Comparison of ENCODE assay signal across 8 cellular contexts in the genomic region with DNA sequence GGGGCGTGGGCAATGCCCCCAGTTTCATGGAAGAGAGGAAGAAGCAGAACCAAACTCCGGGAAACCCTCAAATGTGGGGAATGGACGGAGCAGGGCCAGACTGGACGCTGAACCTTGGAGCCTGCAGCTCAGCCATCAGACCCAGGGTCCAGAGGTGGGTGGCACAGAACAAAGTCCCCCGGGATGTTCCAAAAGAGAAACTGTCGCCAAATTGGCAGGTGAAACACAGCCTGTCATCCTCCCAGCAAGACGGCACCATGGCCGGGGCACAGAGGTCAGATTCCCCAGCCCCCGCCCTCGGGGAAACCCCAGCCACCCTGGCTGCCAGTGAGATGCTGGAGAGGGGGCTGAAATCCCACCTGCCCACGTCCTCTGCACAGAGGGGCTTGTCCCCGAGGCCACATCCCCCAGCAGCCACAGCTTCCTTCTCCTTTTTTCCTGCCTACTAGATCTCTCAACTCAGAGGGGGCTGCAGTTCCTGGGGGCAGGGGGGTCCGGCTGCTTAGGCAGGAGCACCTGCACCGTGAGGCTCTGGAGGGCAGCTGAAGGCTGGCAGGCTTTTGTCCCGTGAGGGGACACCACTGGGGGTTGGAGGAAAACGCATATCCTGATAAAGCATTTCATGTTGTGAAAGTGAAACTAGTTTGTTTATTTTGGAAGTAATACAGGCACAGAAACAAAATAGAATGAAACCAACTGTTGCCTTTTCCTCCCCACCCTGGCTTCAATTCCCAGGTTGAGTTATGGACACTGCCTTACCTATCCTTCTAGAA. TPM values are rescaled to one million over a fixed set of nuclear protein-coding genes. Genes with fewer than 3 reads are reported as not detected.
A peak's percentile ranks its signal among the peaks of the same experiment; 100 is the strongest.
DNase-seq lines count a peak whose midpoint lies in the region; ATAC-seq and TF ChIP-seq lines count a peak whose summit lies in the region.

No MANE protein-coding gene starts in this region.

- H3K4me1 ChIP-seq in CD8-positive, alpha-beta T cell (ENCODE audit: insufficient read depth, low read length): peaks cover 25% of the 10 kb centered on the region
- peaks cover 23 to 28% of the 10 kb centered on the region in 2 donors for H3K4me1 ChIP-seq in neuronal stem cell (ENCODE audit: control insufficient read depth in 2 of 2, insufficient read depth in 1 of 2, low read depth in 1 of 2, low read length in 2 of 2)

- no peak overlapping the region for H2BK15ac ChIP-seq in neuronal stem cell (ENCODE audit: low read length)

- no peak overlapping the region for H3K4ac ChIP-seq in neuronal stem cell (ENCODE audit: low read length)

- peak; percentile 39 for ATAC-seq in CD8-positive, alpha-beta T cell
- ATAC-seq in HG02642 (IDR thresholded peaks at IDR 0.05; ENCODE audit: poor library complexity, unreplicated experiment): no peak

- H3K18ac ChIP-seq in neuronal stem cell (ENCODE audit: low read length): peak overlapping the region; percentile 64

- TF ChIP-seq CTCF in CD8-positive, alpha-beta T cell (IDR thresholded peaks at IDR 0.05): no peak

- H3K4me2 ChIP-seq in neuronal stem cell (ENCODE audit: insufficient read depth, low read length, poor library complexity, severe bottlenecking): no peak overlapping the region

- POLR2A ChIA-PET in CD8-positive, alpha-beta T cell (lab: Charles Lee): interaction anchor here (1.0 to 1.2 kb wide), 2 partner anchors 34 to 134 kb away, joined by 3 to 4 read pairs; no protein-coding TSS in a partner anchor

- no peaks in the 10 kb centered on the region for H3K27me3 ChIP-seq in CD8-positive, alpha-beta T cell (ENCODE audit: insufficient read depth, low read length)
- peaks cover 16 to 68% (median 45%) of the 10 kb centered on the region in 3 experiments for H3K27me3 ChIP-seq in neuronal stem cell (ENCODE audit: control insufficient read depth in 3 of 3, insufficient read depth in 3 of 3, low read depth in 1 of 3, low read length in 3 of 3)

- no CpG with 5 or more reads among the region's 16 CpGs for WGBS in neuronal stem cell (ENCODE audit: extremely low coverage in 2 of 2, insufficient read length in 2 of 2, insufficient replicate concordance in 1 of 2), 2 donors

- no peak overlapping the region for H2AFZ ChIP-seq in neuronal stem cell (ENCODE audit: low read length)

- H3K9me3 Mint-ChIP-seq in CD8-positive, alpha-beta T cell: no peaks in the 10 kb centered on the region
- no peaks in the 10 kb centered on the region for H3K9me3 Mint-ChIP-seq in dendritic cell treated with granulocyte-macrophage colony-stimulating factor and Interleukin-4, amounts not matched to agents 40 ng/mL and 50 ng/mL, for 4 days

- H3K14ac ChIP-seq in neuronal stem cell (ENCODE audit: low read length): no peak overlapping the region

- CTCF ChIA-PET in CD8-positive, alpha-beta T cell (lab: Charles Lee): interaction anchor here (1.0 to 2.0 kb wide), 4 partner anchors 16 to 99 kb away, joined by 3 to 5 read pairs (median 4); no protein-coding TSS in a partner anchor

- H3K27ac Mint-ChIP-seq in CD8-positive, alpha-beta T cell: peak overlapping the region; percentile 92
- peak overlapping the region; percentile 83 for H3K27ac Mint-ChIP-seq in dendritic cell treated with granulocyte-macrophage colony-stimulating factor and Interleukin-4, amounts not matched to agents 40 ng/mL and 50 ng/mL, for 4 days

- no peaks in the 10 kb centered on the region for H3K36me3 ChIP-seq in CD8-positive, alpha-beta T cell (ENCODE audit: insufficient read depth, low read length)
- no peaks in the 10 kb centered on the region for H3K36me3 ChIP-seq in neuronal stem cell (replicated peaks in 1 of 2; ENCODE audit: control insufficient read depth in 2 of 2, insufficient read depth in 2 of 2, low read length in 2 of 2)

- H3K79me1 ChIP-seq in neuronal stem cell (ENCODE audit: low read depth, low read length): peaks cover 4% of the 10 kb centered on the region

- peaks cover 1% of the 10 kb centered on the region for H3K36me3 Mint-ChIP-seq in CD8-positive, alpha-beta T cell
- peaks cover 28% of the 10 kb centered on the region for H3K36me3 Mint-ChIP-seq in dendritic cell treated with granulocyte-macrophage colony-stimulating factor and Interleukin-4, amounts not matched to agents 40 ng/mL and 50 ng/mL, for 4 days (ENCODE audit: low read depth)

- peak overlapping the region; percentile 72 for H2AK5ac ChIP-seq in neuronal stem cell (ENCODE audit: low read depth, low read length)

- no peak overlapping the region for H4K91ac ChIP-seq in neuronal stem cell (ENCODE audit: low read depth, low read length, poor library complexity)

- intact Hi-C loops in CD8-positive, alpha-beta T cell (cut with DNase I, micrococcal nuclease): no loop called here
- intact Hi-C loops in dendritic cell treated with granulocyte-macrophage colony-stimulating factor and Interleukin-4, amounts not matched to agents 40 ng/mL and 50 ng/mL, for 4 days (cut with micrococcal nuclease): no loop called here

- H3K9me3 ChIP-seq in CD8-positive, alpha-beta T cell (ENCODE audit: low read length): no peaks in the 10 kb centered on the region
- peaks cover 0 to 2% of the 10 kb centered on the region in 2 donors for H3K9me3 ChIP-seq in neuronal stem cell (replicated peaks in 1 of 2; ENCODE audit: control insufficient read depth in 2 of 2, insufficient read depth in 1 of 2, low read depth in 1 of 2, low read length in 2 of 2)

- H3K9ac ChIP-seq in neuronal stem cell (ENCODE audit: low read depth, low read length, poor library complexity): no peak overlapping the region

- H2BK120ac ChIP-seq in neuronal stem cell (ENCODE audit: low read depth, low read length): no peak overlapping the region

- peak overlapping the region; percentile 11 for H3K27ac ChIP-seq in CD8-positive, alpha-beta T cell (ENCODE audit: low read depth, low read length)
- no peak overlapping the region for H3K27ac ChIP-seq in neuronal stem cell (replicated peaks; ENCODE audit: low read length)

- H2BK5ac ChIP-seq in neuronal stem cell (ENCODE audit: low read length): no peak overlapping the region

- peak in 1 of 7 experiments; percentile 20 for DNase-seq in CD8-positive, alpha-beta T cell
- peak; percentile 54 for DNase-seq in NCI-H2196 (lab: John Stamatoyannopoulos, UW; ENCODE audit: unreplicated experiment)
- no peak for DNase-seq in neuronal stem cell (ENCODE audit: low spot score)
- no peak for DNase-seq in NCI-H1417 treated with DMSO at 0.1 percent for 48 hours (lab: John Stamatoyannopoulos, UW)
- DNase-seq in AG08395 (ENCODE audit: low spot score): no peak
- DNase-seq in HCEC 1CT: no peak

- peak overlapping the region; percentile 98 for H3K4me3 Mint-ChIP-seq in CD8-positive, alpha-beta T cell
- H3K4me3 Mint-ChIP-seq in dendritic cell treated with granulocyte-macrophage colony-stimulating factor and Interleukin-4, amounts not matched to agents 40 ng/mL and 50 ng/mL, for 4 days: peak overlapping the region; percentile 95

- peaks cover 6% of the 10 kb centered on the region for H3K27me3 Mint-ChIP-seq in CD8-positive, alpha-beta T cell (ENCODE audit: low read depth)
- peaks cover 28% of the 10 kb centered on the region for H3K27me3 Mint-ChIP-seq in dendritic cell treated with granulocyte-macrophage colony-stimulating factor and Interleukin-4, amounts not matched to agents 40 ng/mL and 50 ng/mL, for 4 days

- peaks cover 22% of the 10 kb centered on the region for H3K4me1 Mint-ChIP-seq in CD8-positive, alpha-beta T cell (ENCODE audit: low read depth)
- peaks cover 72% of the 10 kb centered on the region for H3K4me1 Mint-ChIP-seq in dendritic cell treated with granulocyte-macrophage colony-stimulating factor and Interleukin-4, amounts not matched to agents 40 ng/mL and 50 ng/mL, for 4 days (ENCODE audit: low read depth)

- peak overlapping the region; percentile 94 for H2BK12ac ChIP-seq in neuronal stem cell (ENCODE audit: low read length)

- H3K23ac ChIP-seq in neuronal stem cell (ENCODE audit: low read depth, low read length, poor library complexity): no peak overlapping the region

- peak overlapping the region; percentile 71 for H3K4me3 ChIP-seq in CD8-positive, alpha-beta T cell (ENCODE audit: low read depth, low read length)
- H3K4me3 ChIP-seq in neuronal stem cell (ENCODE audit: low read length in 2 of 2): no peak overlapping the region

- no peak overlapping the region for H4K8ac ChIP-seq in neuronal stem cell (ENCODE audit: low read depth, low read length)

RNA-seq across cellular contexts. Expression of a gene that starts 1.2 kb away (rescaled TPM):
- total RNA-seq in CD8-positive, alpha-beta T cell: under 1 TPM; 0.44 to 0.60 TPM
- polyA plus RNA-seq in neuronal stem cell (2013, experiment 1 of 2): 0.39 TPM
- polyA plus RNA-seq in neuronal stem cell (2013, experiment 2 of 2): 0.65 TPM

RNA-seq across cellular contexts. Expression of a gene that starts 17.4 kb away (rescaled TPM):
- 100 to 1,000 TPM; 369 to 385 TPM for total RNA-seq in CD8-positive, alpha-beta T cell
- 1.5 TPM for polyA plus RNA-seq in neuronal stem cell (2013, experiment 1 of 2)
- 1.5 TPM for polyA plus RNA-seq in neuronal stem cell (2013, experiment 2 of 2)

RNA-seq across cellular contexts. Expression of a gene that starts 24.2 kb away (rescaled TPM):
- total RNA-seq in CD8-positive, alpha-beta T cell: not detected
- polyA plus RNA-seq in neuronal stem cell (2013, experiment 1 of 2): 0.28 TPM
- polyA plus RNA-seq in neuronal stem cell (2013, experiment 2 of 2): 0.19 TPM

RNA-seq across cellular contexts. Expression of a gene that starts 36.8 kb away (rescaled TPM):
- not detected for total RNA-seq in CD8-positive, alpha-beta T cell
- 0.11 TPM for polyA plus RNA-seq in neuronal stem cell (2013, experiment 1 of 2)
- polyA plus RNA-seq in neuronal stem cell (2013, experiment 2 of 2): 0.12 TPM
